In the genomic region with DNA sequence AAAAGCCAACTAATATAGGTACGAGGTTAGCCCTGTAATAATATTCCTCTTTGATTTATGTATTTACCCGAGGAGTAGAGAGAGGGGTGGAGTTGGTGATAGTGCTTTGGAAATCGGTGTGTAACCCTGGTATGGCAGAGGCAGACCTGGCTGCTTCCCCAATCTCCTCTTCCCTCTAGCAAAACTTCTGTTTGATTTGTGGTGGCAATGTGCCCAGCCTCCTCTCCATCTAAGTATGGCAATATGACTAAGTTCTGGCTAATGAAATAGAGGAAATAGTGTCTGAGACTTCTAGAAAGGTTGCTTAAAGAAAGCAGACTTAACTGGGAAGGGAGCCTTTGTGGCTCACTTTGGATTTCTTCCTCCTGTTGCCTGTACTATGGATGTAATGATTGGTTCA, we compare ENCODE assay signal across 14 cellular contexts.
A peak's percentile ranks its signal among the peaks of the same experiment; 100 is the strongest.
DNase-seq lines count a peak whose midpoint lies in the region; ATAC-seq, FAIRE-seq and TF ChIP-seq lines count a peak whose summit lies in the region.
"Had no signal": no experiment of that assay in that cellular context is flagged by ENCODE, and none has a peak within 500 bp of the region (broad histone marks: within the 10 kb centered on the region; RNA-seq: fewer than 3 reads in every experiment).

No MANE protein-coding gene starts in this region.

- H3K9me3 ChIP-seq in thoracic aorta (no peaks in the 10 kb centered on the region), esophagus squamous epithelium (no peaks in the 10 kb centered on the region)

- ATAC-seq in thoracic aorta (ENCODE audit: insufficient number of reproducible peaks, low FRiP score, low read depth) (peak; percentile 53), GM21526 (IDR thresholded peaks at IDR 0.05; ENCODE audit: low FRiP score, unreplicated experiment) (no peak)

- DNase-seq in DMS 273 (lab: John Stamatoyannopoulos, UW; ENCODE audit: unreplicated experiment), result peak; percentile 43
- DNase-seq in DMS 273 treated with DMSO at 0.1 percent for 48 hours (lab: John Stamatoyannopoulos, UW), result no peak
- peak; percentile 8 for DNase-seq in RCC 7860 (ENCODE audit: low spot score)
- peak; percentile 88 for DNase-seq in fibroblast of pulmonary artery (ENCODE audit: low read depth)
- DNase-seq in thoracic aorta (ENCODE audit: low spot score), result peak; percentile 9
- no peak for DNase-seq in T-helper 2 cell
- DNase-seq in esophagus squamous epithelium (lab: John Stamatoyannopoulos, UW), result no peak
- DNase-seq: activated gamma-delta T cell, retina, WERI-Rb-1 had no signal

- no peak overlapping the region for H3K27ac ChIP-seq in thoracic aorta
- no peak overlapping the region for H3K27ac ChIP-seq in esophagus squamous epithelium
- H3K27ac ChIP-seq: KMS-11, WERI-Rb-1 had no signal

- WGBS in esophagus squamous epithelium, 2 donors, result 8 to 23% methylated on average over 3 of the region's 3 CpGs

- TF ChIP-seq CTCF in fibroblast of pulmonary artery (IDR thresholded peaks at IDR 0.05; ENCODE audit: low read length, missing control alignments) (no peak), thoracic aorta (IDR thresholded peaks at IDR 0.05) (no peak), esophagus squamous epithelium (IDR thresholded peaks at IDR 0.05) (no peak)

- H3K27me3 ChIP-seq in thoracic aorta (replicated peaks; ENCODE audit: insufficient read depth) (no peaks in the 10 kb centered on the region), esophagus squamous epithelium (no peaks in the 10 kb centered on the region)

- H3K4me3 ChIP-seq in fibroblast of pulmonary artery (replicated peaks; ENCODE audit: low read depth, low read length) (no peak overlapping the region), thoracic aorta (no peak overlapping the region), esophagus squamous epithelium (no peak overlapping the region)

- no peaks in the 10 kb centered on the region for H3K36me3 ChIP-seq in thoracic aorta
- H3K36me3 ChIP-seq in esophagus squamous epithelium, result no peaks in the 10 kb centered on the region
- H3K36me3 ChIP-seq: WERI-Rb-1 had no signal

- no peak for FAIRE-seq in RCC 7860 (lab: Jason Lieb, UNC)
- FAIRE-seq: A204.1, endometrium had no signal

- intact Hi-C loops in esophagus squamous epithelium (cut with DNase I), result no loop called here

- H3K4me1 ChIP-seq in thoracic aorta (ENCODE audit: control insufficient read depth in 1 of 2, low read depth in 2 of 2), result peaks cover 0 to 29% of the 10 kb centered on the region in 2 donors
- H3K4me1 ChIP-seq in esophagus squamous epithelium, result peaks cover 0 to 18% (median 0%) of the 10 kb centered on the region in 3 donors

- TF ChIP-seq POLR2A in esophagus squamous epithelium (IDR thresholded peaks at IDR 0.05), result no peak

Comparison
In these comparisons a context has a peak if more than half of its experiments do, and no peak if none do; other contexts are left out.
1. DNase-seq: peak in DMS 273 (single experiment), RCC 7860 (single experiment), fibroblast of pulmonary artery (single experiment) and thoracic aorta (single experiment); none in DMS 273 treated with DMSO at 0.1 percent for 48 hours (single experiment), T-helper 2 cell (0 of 5) and esophagus squamous epithelium (single experiment).